In genomic region chr9:131366745-131367401, GRCh38 we compare ENCODE assay signal across 9 cellular contexts. TPM values are rescaled to one million over a fixed set of nuclear protein-coding genes. Genes with fewer than 3 reads are reported as not detected.
DNase-seq lines count a peak whose midpoint lies in the region; ATAC-seq and TF ChIP-seq lines count a peak whose summit lies in the region.
"Had no signal": no experiment of that assay in that cellular context is flagged by ENCODE, and none has a peak within 500 bp of the region (broad histone marks: within the 10 kb centered on the region; RNA-seq: fewer than 3 reads in every experiment).

No MANE protein-coding gene starts in this region.

- no peaks in the 10 kb centered on the region for H3K4me1 ChIP-seq in breast epithelium

- H3K36me3 Mint-ChIP-seq in MCF 10A (ENCODE audit: insufficient read depth, unreplicated experiment) (no peaks in the 10 kb centered on the region), immature natural killer cell (no peaks in the 10 kb centered on the region)
- H3K36me3 Mint-ChIP-seq in T-helper 2 cell treated with Interferon-gamma antibody and Interleukin-4, amounts not matched to agents 5 μg/mL and 100 μg/mL, for 36 hours (ENCODE audit: low read depth), result no peaks in the 10 kb centered on the region

- no peak for ATAC-seq in GM21381 (IDR thresholded peaks at IDR 0.05; ENCODE audit: unreplicated experiment)

- H3K27ac Mint-ChIP-seq in MCF 10A (ENCODE audit: low read depth, unreplicated experiment), result peak overlapping the region; percentile 43
- H3K27ac Mint-ChIP-seq in immature natural killer cell, result no peak overlapping the region
- H3K27ac Mint-ChIP-seq in T-helper 2 cell treated with Interferon-gamma antibody and Interleukin-4, amounts not matched to agents 5 μg/mL and 100 μg/mL, for 36 hours, result no peak overlapping the region
- H3K27ac Mint-ChIP-seq: stimulated activated naive CD8-positive, alpha-beta T cell treated with anti-CD3 and anti-CD28 coated beads, Interleukin-15, Interleukin-2, amounts not matched to agents 100 ng/mL and 50 ng/mL, for 24 hours had no signal

- H3K27me3 Mint-ChIP-seq in MCF 10A (ENCODE audit: insufficient read depth, unreplicated experiment) (no peaks in the 10 kb centered on the region), immature natural killer cell (ENCODE audit: low read depth in 3 of 3) (no peaks in the 10 kb centered on the region)
- no peaks in the 10 kb centered on the region for H3K27me3 Mint-ChIP-seq in T-helper 2 cell treated with Interferon-gamma antibody and Interleukin-4, amounts not matched to agents 5 μg/mL and 100 μg/mL, for 36 hours (ENCODE audit: low read depth)
- H3K27me3 Mint-ChIP-seq: stimulated activated naive CD8-positive, alpha-beta T cell treated with anti-CD3 and anti-CD28 coated beads, Interleukin-15, Interleukin-2, amounts not matched to agents 100 ng/mL and 50 ng/mL, for 24 hours had no signal

- H3K4me3 ChIP-seq in breast epithelium, result no peak overlapping the region

- CTCF ChIA-PET in MCF 10A (lab: Yijun Ruan, JAX), result interaction anchor here (0.6 to 1.3 kb wide), 10 partner anchors 40 to 727 kb away, joined by 3 to 7 read pairs (median 3); no protein-coding TSS in a partner anchor

- no peaks in the 10 kb centered on the region for H3K9me3 Mint-ChIP-seq in MCF 10A (ENCODE audit: unreplicated experiment)
- H3K9me3 Mint-ChIP-seq in immature natural killer cell, result no peaks in the 10 kb centered on the region
- H3K9me3 Mint-ChIP-seq in T-helper 2 cell treated with Interferon-gamma antibody and Interleukin-4, amounts not matched to agents 5 μg/mL and 100 μg/mL, for 36 hours, result no peaks in the 10 kb centered on the region
- H3K9me3 Mint-ChIP-seq: stimulated activated naive CD8-positive, alpha-beta T cell treated with anti-CD3 and anti-CD28 coated beads, Interleukin-15, Interleukin-2, amounts not matched to agents 100 ng/mL and 50 ng/mL, for 24 hours had no signal

- no peaks in the 10 kb centered on the region for H3K36me3 ChIP-seq in breast epithelium

- intact Hi-C loops in MCF 10A (cut with micrococcal nuclease) (no loop called here), breast epithelium (cut with DNase I; ENCODE audit: low total_unique reads) (no loop called here)

- no peak overlapping the region for H3K4me3 Mint-ChIP-seq in MCF 10A (ENCODE audit: unreplicated experiment)
- H3K4me3 Mint-ChIP-seq in immature natural killer cell, result no peak overlapping the region
- no peak overlapping the region for H3K4me3 Mint-ChIP-seq in T-helper 2 cell treated with Interferon-gamma antibody and Interleukin-4, amounts not matched to agents 5 μg/mL and 100 μg/mL, for 36 hours
- H3K4me3 Mint-ChIP-seq: stimulated activated naive CD8-positive, alpha-beta T cell treated with anti-CD3 and anti-CD28 coated beads, Interleukin-15, Interleukin-2, amounts not matched to agents 100 ng/mL and 50 ng/mL, for 24 hours had no signal

- H3K27me3 ChIP-seq in breast epithelium, result no peaks in the 10 kb centered on the region

- TF ChIP-seq CTCF in MCF 10A (IDR thresholded peaks at IDR 0.05; ENCODE audit: unreplicated experiment), result no peak
- no peak for TF ChIP-seq CTCF in breast epithelium (IDR thresholded peaks at IDR 0.05)

- H3K9me3 ChIP-seq in breast epithelium, result no peaks in the 10 kb centered on the region

- DNase-seq in MCF 10A (ENCODE audit: unreplicated experiment) (peak; percentile 70), breast epithelium (ENCODE audit: low spot score in 2 of 2) (no peak), amniotic epithelial cell (ENCODE audit: low read depth) (peak; percentile 66), immature natural killer cell (peak in 2 of 3 donors; percentile 20 to 22), SIG-M5 treated with dmso at 0.1 percent for 504 hours (lab: John Stamatoyannopoulos, UW; ENCODE audit: unreplicated experiment) (no peak), NK-92 (lab: John Stamatoyannopoulos, UW; ENCODE audit: unreplicated experiment) (no peak)
- no peak for DNase-seq in T-helper 2 cell treated with Interferon-gamma antibody and Interleukin-4, amounts not matched to agents 5 μg/mL and 100 μg/mL, for 36 hours (ENCODE audit: low spot score)

- POLR2A ChIA-PET in MCF 10A (lab: Yijun Ruan, JAX), result interaction anchor here (0.8 to 1.4 kb wide), 4 partner anchors 18 to 53 kb away, joined by 3 to 8 read pairs (median 4); no protein-coding TSS in a partner anchor

- BruUV-seq in MCF 10A (replicated peaks; lab: Mats Ljungman, UMichigan), result no TSS peak

- H3K27ac ChIP-seq in breast epithelium, result no peak overlapping the region

- no peak for TF ChIP-seq POLR2A in breast epithelium (IDR thresholded peaks at IDR 0.05)

- H3K4me1 Mint-ChIP-seq in MCF 10A (ENCODE audit: insufficient read depth, unreplicated experiment) (peaks cover 7% of the 10 kb centered on the region), immature natural killer cell (peaks cover 1% of the 10 kb centered on the region in 2 donors)
- peaks cover 2% of the 10 kb centered on the region for H3K4me1 Mint-ChIP-seq in T-helper 2 cell treated with Interferon-gamma antibody and Interleukin-4, amounts not matched to agents 5 μg/mL and 100 μg/mL, for 36 hours (ENCODE audit: low read depth)

RNA-seq across cellular contexts. Expression of gene PRRC2B, which starts 27.0 kb away (rescaled TPM):
- total RNA-seq in MCF 10A (2022), result 173 and 186 TPM in 2 replicates
- total RNA-seq in breast epithelium, result 100 to 1,000 TPM in 2 of 3 donors, 10 to 100 TPM in 1; 95.9 to 143 (median 102) TPM
- polyA plus RNA-seq in immature natural killer cell, result 10 to 100 TPM in 1 of 3 donors, 1 to 10 TPM in 2; 2.0 to 48.1 (median 9.6) TPM

Comparison
In these comparisons a context has a peak if more than half of its experiments do, and no peak if none do; other contexts are left out.
1. DNase-seq: peak in MCF 10A (single experiment), amniotic epithelial cell (single experiment) and immature natural killer cell (2 of 3); none in breast epithelium (0 of 2), SIG-M5 treated with dmso at 0.1 percent for 504 hours (single experiment), T-helper 2 cell treated with Interferon-gamma antibody and Interleukin-4, amounts not matched to agents 5 μg/mL and 100 μg/mL, for 36 hours (single experiment) and NK-92 (single experiment).